In genomic region chr7:99274908-99275307, GRCh38 we compare ENCODE assay signal across 10 cellular contexts. TPM values are rescaled to one million over a fixed set of nuclear protein-coding genes. Genes with fewer than 3 reads are reported as not detected.
DNase-seq lines count a peak whose midpoint lies in the region; ATAC-seq, FAIRE-seq and TF ChIP-seq lines count a peak whose summit lies in the region.
"Not testable (repeated sequence)": the region's sequence is repeated elsewhere in the genome, so short reads cannot be mapped to it uniquely, and the experiment has no call there.
"Had no signal": no experiment of that assay in that cellular context is flagged by ENCODE, and none has a peak within 500 bp of the region (broad histone marks: within the 10 kb centered on the region; RNA-seq: fewer than 3 reads in every experiment).

No MANE protein-coding gene starts in this region.

- H3K27me3 Mint-ChIP-seq in WTC11 (ENCODE audit: low read depth); activated naive CD4-positive, alpha-beta T cell treated with anti-CD3 and anti-CD28 coated beads, Interleukin-2, amount 10 ng/mL, durations not matched to agents 7 days and 5 days: not testable (repeated sequence)

- H3K9me3 ChIP-seq in HCT116 (ENCODE audit: control insufficient read depth in 1 of 2, insufficient read depth in 1 of 2, low read depth in 1 of 2, low read length in 2 of 2); PC-3 (ENCODE audit: low read length); esophagus squamous epithelium; HepG2 (ENCODE audit: low read length): not testable (repeated sequence)

- 67 to 76% methylated on average over 7 of the region's 7 CpGs for WGBS in esophagus squamous epithelium, 2 donors
- WGBS in HepG2 (ENCODE audit: low lambda C conversion rate) = 80% methylated on average over 7 of the region's 7 CpGs

- peak overlapping the region; percentile 56; the same call in 1 of the 2 replicates for H3K27ac ChIP-seq in HCT116 (ENCODE audit: low read depth, low read length)
- peak overlapping the region; percentile 98 for H3K27ac ChIP-seq in PC-3 (ENCODE audit: low read length)
- H3K27ac ChIP-seq in esophagus squamous epithelium = peak overlapping the region in 3 of 4 donors; percentile 75 to 82 (median 76)
- not testable (repeated sequence) for H3K27ac ChIP-seq in HepG2 (ENCODE audit: extremely low read length, insufficient read depth, low read length)

- not testable (repeated sequence) for TF ChIP-seq POLR2A in HCT116 (IDR thresholded peaks at IDR 0.05; ENCODE audit: borderline replicate concordance, extremely low read depth, insufficient read depth, insufficient read length); esophagus squamous epithelium (IDR thresholded peaks at IDR 0.05); HepG2 (IDR thresholded peaks at IDR 0.05; ENCODE audit: insufficient read depth in 1 of 2, low read depth in 2 of 2, low read length in 2 of 2)

- H3K4me1 Mint-ChIP-seq in WTC11 = not testable (repeated sequence)
- H3K4me1 Mint-ChIP-seq in activated naive CD4-positive, alpha-beta T cell treated with anti-CD3 and anti-CD28 coated beads, Interleukin-2, amount 10 ng/mL, durations not matched to agents 7 days and 5 days = peaks cover 15% of the 10 kb centered on the region

- peaks cover 8 to 44% of the 10 kb centered on the region in 2 experiments for H3K4me1 ChIP-seq in HCT116 (ENCODE audit: control insufficient read depth in 1 of 2, insufficient read depth in 2 of 2, low read length in 2 of 2)
- H3K4me1 ChIP-seq in PC-3 (ENCODE audit: insufficient read depth, low read length) = peaks cover 28% of the 10 kb centered on the region
- peaks cover 0 to 30% (median 10%) of the 10 kb centered on the region in 3 donors for H3K4me1 ChIP-seq in esophagus squamous epithelium
- H3K4me1 ChIP-seq in HepG2 (ENCODE audit: insufficient read depth, low read length) = peaks cover 17% of the 10 kb centered on the region

- TF ChIP-seq EP300 in HepG2 (IDR thresholded peaks at IDR 0.05; ENCODE audit: low read depth in 2 of 2, low read length in 2 of 2); HepG2 (CRISPR knock-in tag; IDR thresholded peaks at IDR 0.05; ENCODE audit: borderline replicate concordance): not testable (repeated sequence)

- not testable (repeated sequence) for TF ChIP-seq CTCF in HCT116 (IDR thresholded peaks at IDR 0.05 in 2 of 3, conservative IDR thresholded peaks at IDR 0.05 in 1 of 3; ENCODE audit: borderline replicate concordance in 1 of 3, insufficient read depth in 1 of 3, low read depth in 2 of 3, low read length in 2 of 3); PC-3 (conservative IDR thresholded peaks at IDR 0.05; ENCODE audit: low read depth, low read length); WTC11 (IDR thresholded peaks at IDR 0.05); esophagus squamous epithelium (IDR thresholded peaks at IDR 0.05); HepG2 (CRISPR knock-in tag; IDR thresholded peaks at IDR 0.05)

- not testable (repeated sequence) for H2AFZ ChIP-seq in HCT116 (ENCODE audit: low read depth, low read length, poor library complexity, severe bottlenecking); PC-3 (ENCODE audit: low read length); HepG2 (ENCODE audit: low read length)

- not testable (repeated sequence) for H3F3A ChIP-seq in PC-3 (ENCODE audit: low read length, unreplicated experiment)

- TF ChIP-seq RAD21 in HCT116 (IDR thresholded peaks at IDR 0.05; ENCODE audit: low read depth); HepG2 (CRISPR knock-in tag; IDR thresholded peaks at IDR 0.05): not testable (repeated sequence)

- not testable (repeated sequence) for FAIRE-seq in HepG2 (lab: Jason Lieb, UNC)

- not testable (repeated sequence) for BruUV-seq in HCT116 (replicated peaks; lab: Mats Ljungman, UMichigan); PC-3 (replicated peaks; lab: Mats Ljungman, UMichigan); HepG2 (replicated peaks; lab: Mats Ljungman, UMichigan)

- not testable (repeated sequence) for H3K36me3 ChIP-seq in HCT116 (ENCODE audit: control insufficient read depth in 1 of 2, insufficient read depth in 2 of 2, low read length in 2 of 2); PC-3 (ENCODE audit: low read depth, low read length); esophagus squamous epithelium; HepG2 (replicated peaks in 1 of 2; ENCODE audit: control insufficient read depth in 1 of 2, insufficient read depth in 2 of 2, low read length in 2 of 2)

- H3K27ac Mint-ChIP-seq in WTC11 = not testable (repeated sequence)
- peak overlapping the region; percentile 22 for H3K27ac Mint-ChIP-seq in activated naive CD4-positive, alpha-beta T cell treated with anti-CD3 and anti-CD28 coated beads, Interleukin-2, amount 10 ng/mL, durations not matched to agents 7 days and 5 days

- peak overlapping the region in 1 of 2 experiments; percentile 51; a peak in 2 of 4 replicates for H3K4me3 ChIP-seq in HCT116 (replicated peaks in 1 of 2; ENCODE audit: low read depth in 1 of 2, low read length in 2 of 2)
- not testable (repeated sequence) for H3K4me3 ChIP-seq in PC-3 (ENCODE audit: low read length); esophagus squamous epithelium; HepG2 (replicated peaks in 1 of 3; ENCODE audit: insufficient read depth in 1 of 3, low read depth in 2 of 3, low read length in 3 of 3)

- CTCF ChIA-PET in HCT116 (lab: Charles Lee) (interaction anchor here (1.2 to 1.4 kb wide), 2 partner anchors 14 to 235 kb away, joined by 3 read pairs; no protein-coding TSS in a partner anchor), PC-3 (lab: Charles Lee) (interaction anchor here (0.6 to 1.4 kb wide), 3 partner anchors 36 to 1354 kb away, joined by 3 to 11 read pairs (median 5); no protein-coding TSS in a partner anchor), HepG2 (lab: Yijun Ruan, JAX; ENCODE audit: low intra/inter-chr PET ratio, low total read pairs) (interaction anchor here (1.6 kb wide), 1 partner anchor 38 kb away, joined by 9 read pairs; no protein-coding TSS in a partner anchor)
- CTCF ChIA-PET in WTC11 (lab: Charles Lee) = not testable (repeated sequence)
- CTCF ChIA-PET in activated naive CD4-positive, alpha-beta T cell treated with anti-CD3 and anti-CD28 coated beads, Interleukin-2, amount 10 ng/mL, durations not matched to agents 7 days and 5 days (lab: Charles Lee) = interaction anchor here (0.6 to 1.1 kb wide), 2 partner anchors 19 to 127 kb away, joined by 3 read pairs; no protein-coding TSS in a partner anchor

- POLR2A ChIA-PET in HCT116 (lab: Charles Lee) (interaction anchor here (0.6 to 1.3 kb wide), 2 partner anchors 112 to 130 kb away, joined by 3 to 5 read pairs; no protein-coding TSS in a partner anchor), HepG2 (lab: Yijun Ruan, JAX) (interaction anchor here (0.8 to 1.6 kb wide), 4 partner anchors 9 to 233 kb away, joined by 3 to 4 read pairs (median 4); partner anchors contain the start of genes BUD31 and PDAP1)
- POLR2A ChIA-PET in PC-3 (lab: Charles Lee; ENCODE audit: unreplicated experiment); WTC11 (lab: Charles Lee): not testable (repeated sequence)

- H4K20me1 ChIP-seq in HCT116 (ENCODE audit: insufficient read depth); PC-3 (ENCODE audit: low read length); HepG2 (ENCODE audit: insufficient read depth, low read length): not testable (repeated sequence)

- intact Hi-C loops in HCT116 (cut with micrococcal nuclease) = loop anchor here (1.0 kb wide), 2 partner anchors 38 to 235 kb away; no protein-coding TSS in a partner anchor
- intact Hi-C loops in PC-3 (cut with micrococcal nuclease) = loop anchor here (1.0 to 5.0 kb wide), 3 partner anchors 38 to 132 kb away; no protein-coding TSS in a partner anchor
- intact Hi-C loops in esophagus squamous epithelium (cut with DNase I) = not testable (repeated sequence)
- intact Hi-C loops in HepG2 (cut with micrococcal nuclease; ENCODE audit: unreplicated experiment) = loop anchor here (1.0 kb wide), 1 partner anchor 38 kb away; no protein-coding TSS in a partner anchor

- H3K36me3 Mint-ChIP-seq in WTC11; activated naive CD4-positive, alpha-beta T cell treated with anti-CD3 and anti-CD28 coated beads, Interleukin-2, amount 10 ng/mL, durations not matched to agents 7 days and 5 days: not testable (repeated sequence)

- in situ Hi-C loops in HepG2 (cut with HindIII; ENCODE audit: extremely low pct_ligation_motif_present, low pct_unique_long_range_greater_than_20kb) = not testable (repeated sequence)

- H3K27me3 ChIP-seq in HCT116 (ENCODE audit: insufficient read depth, low read length); PC-3 (ENCODE audit: low read length); esophagus squamous epithelium; HepG2 (ENCODE audit: control insufficient read depth in 1 of 2, insufficient read depth in 2 of 2, low read length in 2 of 2): not testable (repeated sequence)

- H3K4me2 ChIP-seq in HCT116 (ENCODE audit: low read length) (peak overlapping the region; percentile 81), PC-3 (ENCODE audit: low read length) (peak overlapping the region; percentile 71; the same call in 1 of the 2 replicates), HepG2 (ENCODE audit: low read depth, low read length) (peak overlapping the region; percentile 94; the same call in 1 of the 2 replicates)

- H3K4me3 Mint-ChIP-seq in WTC11; activated naive CD4-positive, alpha-beta T cell treated with anti-CD3 and anti-CD28 coated beads, Interleukin-2, amount 10 ng/mL, durations not matched to agents 7 days and 5 days: not testable (repeated sequence)

- not testable (repeated sequence) for H3K9me3 Mint-ChIP-seq in WTC11; activated naive CD4-positive, alpha-beta T cell treated with anti-CD3 and anti-CD28 coated beads, Interleukin-2, amount 10 ng/mL, durations not matched to agents 7 days and 5 days

- H3K9ac ChIP-seq in HCT116 (ENCODE audit: low read length) (peak overlapping the region; percentile 66), PC-3 (ENCODE audit: low read length) (peak overlapping the region; percentile 82)
- H3K9ac ChIP-seq in HepG2 (ENCODE audit: insufficient read depth, low read depth, low read length) = not testable (repeated sequence)

- DNase-seq in HCT116 (ENCODE audit: low read depth, low spot score); PC-3; WTC11 (ENCODE audit: low spot score); activated naive CD4-positive, alpha-beta T cell treated with anti-CD3 and anti-CD28 coated beads, Interleukin-2, amount 10 ng/mL, durations not matched to agents 7 days and 5 days; esophagus squamous epithelium (lab: John Stamatoyannopoulos, UW); HepG2 (ENCODE audit: low spot score): not testable (repeated sequence)

- H3K9me2 ChIP-seq in HCT116 (ENCODE audit: insufficient read depth); PC-3 (replicated peaks; ENCODE audit: low read length): not testable (repeated sequence)

- H3K79me2 ChIP-seq in HCT116 (ENCODE audit: insufficient read depth, low read length); PC-3 (ENCODE audit: low read length); HepG2 (ENCODE audit: insufficient read depth, low read length): not testable (repeated sequence)

- RAD21 ChIA-PET in HCT116 (lab: Charles Lee; ENCODE audit: low non-redundant PET in 1 of 2, low total read pairs in 2 of 2, uncharacterized antibody in 2 of 2, unreplicated experiment in 2 of 2) = not testable (repeated sequence)

- not testable (repeated sequence) for ATAC-seq in HCT116, PC-3, WTC11, HepG2

RNA-seq across cellular contexts. Expression of gene MYH16, which starts 2.3 kb away (rescaled TPM):
- total RNA-seq in HCT116 (2021; ENCODE audit: unreplicated experiment) (0.57 TPM), PC-3 (2014; rRNA removed) (2.8 and 4.7 TPM in 2 replicates), WTC11 (2021) (not detected in 3 replicates), esophagus squamous epithelium (under 1 TPM in 1 of 4 donors, not detected in 3; 0.76 TPM), HepG2 (2016; rRNA removed; fragmentation: Illumina TruSeq; extraction: Trizol) (0.15 and 0.20 TPM in 2 replicates)
- 1.9 and 2.6 TPM in 2 replicates for polyA plus RNA-seq in HCT116 (2012)
- not detected in 2 replicates for total RNA-seq in HepG2 (2016; cell fraction: cytosol; rRNA removed; fragmentation: Illumina TruSeq; extraction: Trizol; ENCODE audit: low read depth)
- 0.15 and 0.37 TPM in 2 replicates for total RNA-seq in HepG2 (2016; cell fraction: insoluble cytoplasmic fraction; rRNA removed; fragmentation: Illumina TruSeq; extraction: Trizol)
- 0.15 TPM in 1 of 2 replicates, not detected in the other for total RNA-seq in HepG2 (2016; cell fraction: membrane; rRNA removed; fragmentation: Illumina TruSeq; extraction: Trizol)
- 0.13 TPM in 1 of 2 replicates, not detected in the other for total RNA-seq in HepG2 (2016; cell fraction: nucleus; rRNA removed; fragmentation: Illumina TruSeq; extraction: Trizol)
- polyA plus RNA-seq in HepG2 (2011; rRNA removed) = 0.05 and 0.25 TPM in 2 replicates
- 0.06 and 0.11 TPM in 2 replicates for polyA plus RNA-seq in HepG2 (2011; cell fraction: cytosol; rRNA removed)
- 0.05 and 0.08 TPM in 2 replicates for polyA plus RNA-seq in HepG2 (2011; cell fraction: nucleus; rRNA removed)
- 0.05 TPM in 1 of 2 replicates, not detected in the other for polyA plus RNA-seq in HepG2 (2012)
- 0.11 and 0.15 TPM in 2 replicates for polyA plus RNA-seq in HepG2 (2016; cell fraction: cytosol; fragmentation: Illumina TruSeq; extraction: Trizol; ENCODE audit: low read depth)
- polyA plus RNA-seq in HepG2 (2016; cell fraction: insoluble cytoplasmic fraction; fragmentation: Illumina TruSeq; extraction: Trizol; ENCODE audit: low read depth) = 0.11 and 0.27 TPM in 2 replicates
- polyA plus RNA-seq in HepG2 (2016; cell fraction: membrane; fragmentation: Illumina TruSeq; extraction: Trizol; ENCODE audit: low read depth) = 0.10 TPM in 1 of 2 replicates, not detected in the other
- polyA plus RNA-seq in HepG2 (2016; cell fraction: nucleus; fragmentation: Illumina TruSeq; extraction: Trizol; ENCODE audit: insufficient read depth, low read depth) = not detected in 2 replicates
- polyA minus RNA-seq in HepG2 (2011; rRNA and poly(A)+ RNA removed; ENCODE audit: low replicate concordance) = not detected in 2 replicates
- not detected in 2 replicates for polyA minus RNA-seq in HepG2 (2011; cell fraction: cytosol; rRNA and poly(A)+ RNA removed)
- polyA minus RNA-seq in HepG2 (2011; cell fraction: nucleus; rRNA and poly(A)+ RNA removed) = not detected in 2 replicates
- total RNA-seq: Caco-2; CD4-positive, alpha-beta T cell; GM23338 had no signal
- polyA plus RNA-seq: BJ, GM23338 had no signal

RNA-seq across cellular contexts. Expression of gene ARPC1A, which starts 50.8 kb away (rescaled TPM):
- total RNA-seq in HCT116 (2021; ENCODE audit: unreplicated experiment) (250 TPM), PC-3 (2014; rRNA removed) (183 and 193 TPM in 2 replicates), WTC11 (2021) (149 to 160 TPM (median 150 TPM) in 3 replicates), esophagus squamous epithelium (100 to 1,000 TPM; 114 to 155 (median 154) TPM), HepG2 (2016; rRNA removed; fragmentation: Illumina TruSeq; extraction: Trizol) (88.5 and 89.7 TPM in 2 replicates)
- polyA plus RNA-seq in HCT116 (2012) = 222 and 242 TPM in 2 replicates
- 352 and 381 TPM in 2 replicates for total RNA-seq in HepG2 (2016; cell fraction: cytosol; rRNA removed; fragmentation: Illumina TruSeq; extraction: Trizol; ENCODE audit: low read depth)
- total RNA-seq in HepG2 (2016; cell fraction: insoluble cytoplasmic fraction; rRNA removed; fragmentation: Illumina TruSeq; extraction: Trizol) = 88.4 and 99.3 TPM in 2 replicates
- 379 and 382 TPM in 2 replicates for total RNA-seq in HepG2 (2016; cell fraction: membrane; rRNA removed; fragmentation: Illumina TruSeq; extraction: Trizol)
- 36.5 and 43.0 TPM in 2 replicates for total RNA-seq in HepG2 (2016; cell fraction: nucleus; rRNA removed; fragmentation: Illumina TruSeq; extraction: Trizol)
- 44.3 and 46.8 TPM in 2 replicates for polyA plus RNA-seq in HepG2 (2011; rRNA removed)
- 69.4 and 70.9 TPM in 2 replicates for polyA plus RNA-seq in HepG2 (2011; cell fraction: cytosol; rRNA removed)
- 27.0 and 30.7 TPM in 2 replicates for polyA plus RNA-seq in HepG2 (2011; cell fraction: nucleus; rRNA removed)
- polyA plus RNA-seq in HepG2 (2012) = 77.3 and 81.6 TPM in 2 replicates
- 628 and 647 TPM in 2 replicates for polyA plus RNA-seq in HepG2 (2016; cell fraction: cytosol; fragmentation: Illumina TruSeq; extraction: Trizol; ENCODE audit: low read depth)
- 133 and 136 TPM in 2 replicates for polyA plus RNA-seq in HepG2 (2016; cell fraction: insoluble cytoplasmic fraction; fragmentation: Illumina TruSeq; extraction: Trizol; ENCODE audit: low read depth)
- 501 and 566 TPM in 2 replicates for polyA plus RNA-seq in HepG2 (2016; cell fraction: membrane; fragmentation: Illumina TruSeq; extraction: Trizol; ENCODE audit: low read depth)
- polyA plus RNA-seq in HepG2 (2016; cell fraction: nucleus; fragmentation: Illumina TruSeq; extraction: Trizol; ENCODE audit: insufficient read depth, low read depth) = 71.6 and 84.3 TPM in 2 replicates
- 89.0 and 132 TPM in 2 replicates for polyA minus RNA-seq in HepG2 (2011; rRNA and poly(A)+ RNA removed; ENCODE audit: low replicate concordance)
- polyA minus RNA-seq in HepG2 (2011; cell fraction: cytosol; rRNA and poly(A)+ RNA removed) = 36.2 and 38.2 TPM in 2 replicates
- 21.1 and 31.1 TPM in 2 replicates for polyA minus RNA-seq in HepG2 (2011; cell fraction: nucleus; rRNA and poly(A)+ RNA removed)
